ENCODE assay signal across 21 cellular contexts in the genomic region with DNA sequence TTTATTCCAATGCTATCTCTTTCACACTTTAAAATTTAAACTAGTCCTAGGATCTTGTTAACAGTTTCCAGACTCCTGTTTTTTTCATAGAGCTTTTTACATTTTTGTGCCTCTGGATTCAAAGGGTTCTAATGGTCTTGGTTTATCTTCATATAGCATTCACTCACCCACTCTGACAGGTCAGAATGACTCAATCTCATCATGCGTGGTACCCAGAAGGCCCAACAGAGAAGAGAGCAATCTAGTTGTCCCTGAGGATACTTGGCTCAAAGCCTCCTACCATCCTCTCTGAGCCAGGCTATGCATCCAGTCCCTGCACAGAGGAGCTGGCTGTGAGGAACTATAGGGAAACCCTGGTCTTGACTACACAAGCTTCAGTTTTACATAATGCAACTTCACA. TPM values are rescaled to one million over a fixed set of nuclear protein-coding genes. Genes with fewer than 3 reads are reported as not detected.
A peak's percentile ranks its signal among the peaks of the same experiment; 100 is the strongest.
DNase-seq lines count a peak whose midpoint lies in the region; ATAC-seq lines count a peak whose summit lies in the region.
"Had no signal": no experiment of that assay in that cellular context is flagged by ENCODE, and none has a peak within 500 bp of the region (broad histone marks: within the 10 kb centered on the region; RNA-seq: fewer than 3 reads in every experiment).

No MANE protein-coding gene starts in this region.

- H2BK15ac ChIP-seq in mesenchymal stem cell (ENCODE audit: low read depth, poor library complexity, severe bottlenecking) = no peak overlapping the region

- no peaks in the 10 kb centered on the region for H3K9me3 Mint-ChIP-seq in activated naive CD8-positive, alpha-beta T cell (ENCODE audit: low read depth)

- H3K18ac ChIP-seq in mesenchymal stem cell (ENCODE audit: low read depth in 1 of 2, low read length in 2 of 2) = no peak overlapping the region

- peaks cover 87% of the 10 kb centered on the region for H3K4me1 ChIP-seq in ACC112 (ENCODE audit: control insufficient read depth, insufficient read depth, low read length, unreplicated experiment)
- H3K4me1 ChIP-seq in mesenchymal stem cell (ENCODE audit: control insufficient read depth, insufficient read depth, low read depth, low read length) = peaks cover 5% of the 10 kb centered on the region
- H3K4me1 ChIP-seq in HAP-1 = peaks cover 14% of the 10 kb centered on the region

- H3K79me2 ChIP-seq in ACC112 (ENCODE audit: control insufficient read depth, insufficient read depth, low read length, unreplicated experiment) = peaks cover 93% of the 10 kb centered on the region

- peak overlapping the region in 1 of 2 experiments; percentile 49 for H2BK12ac ChIP-seq in mesenchymal stem cell (ENCODE audit: low read length in 2 of 2)

- ATAC-seq in HG03139 (IDR thresholded peaks at IDR 0.05; ENCODE audit: unreplicated experiment) = no peak
- ATAC-seq: esophagus mucosa, HepG2 had no signal

- H2AFZ ChIP-seq in ACC112 (ENCODE audit: low read length, unreplicated experiment) (no peak overlapping the region), mesenchymal stem cell (ENCODE audit: low read depth, low read length) (no peak overlapping the region)

- peak; percentile 30 for DNase-seq in ELR (ENCODE audit: low read depth)
- no peak for DNase-seq in mesenchymal stem cell
- no peak for DNase-seq in HAP-1 (ENCODE audit: low spot score in 2 of 2)
- no peak for DNase-seq in D341Med (ENCODE audit: low spot score)
- DNase-seq in LoVo (ENCODE audit: low spot score) = no peak
- DNase-seq: activated effector memory CD4-positive, alpha-beta T cell treated with Interleukin-2 at 50 U/mL for 16 hours; amygdala; central memory CD4-positive, alpha-beta T cell; EL; HCEC 1CT; MM.1S; NCI-H1436 treated with DMSO at 0.1 percent for 48 hours; NCI-H748 treated with DMSO at 0.1 percent for 48 hours; small intestine; stimulated activated CD4-positive, alpha-beta T cell treated with anti-CD3 and anti-CD28 coated beads, Interleukin-4, amount 100 ng/mL, for 24 hours had no signal

- no peaks in the 10 kb centered on the region for H3K9me3 ChIP-seq in mesenchymal stem cell (ENCODE audit: control insufficient read depth, low read length)
- no peaks in the 10 kb centered on the region for H3K9me3 ChIP-seq in HAP-1
- H3K9me3 ChIP-seq: gastroesophageal sphincter had no signal

- H3K23ac ChIP-seq in mesenchymal stem cell (ENCODE audit: low read length in 2 of 2) = no peak overlapping the region

- H3K27me3 Mint-ChIP-seq in activated naive CD8-positive, alpha-beta T cell = no peaks in the 10 kb centered on the region

- H3K4me2 ChIP-seq in mesenchymal stem cell (ENCODE audit: low read length, poor library complexity, severe bottlenecking) = no peak overlapping the region

- H3K36me3 Mint-ChIP-seq in activated naive CD8-positive, alpha-beta T cell = peaks cover 16% of the 10 kb centered on the region

- 27% methylated on average over 1 of the region's 1 CpG for WGBS in mesenchymal stem cell

- H3K36me3 ChIP-seq in ACC112 (ENCODE audit: insufficient read depth, low read length) (0 out of 2 replicates have a peak, but pooled peaks cover 8% of the 10 kb centered on the region), mesenchymal stem cell (ENCODE audit: control insufficient read depth in 1 of 2, insufficient read depth in 2 of 2, low read depth in 1 of 2, low read length in 2 of 2) (peaks cover 5 to 6% of the 10 kb centered on the region in 2 experiments), HAP-1 (replicated peaks) (no peaks in the 10 kb centered on the region)

- H3K79me1 ChIP-seq in mesenchymal stem cell (replicated peaks; ENCODE audit: low read length, poor library complexity, severe bottlenecking) = peaks cover 24% of the 10 kb centered on the region

- peak overlapping the region; percentile 4 for H2AK5ac ChIP-seq in mesenchymal stem cell (ENCODE audit: low read length, severe bottlenecking)

- in situ Hi-C loops in HAP-1 (cut with MboI; ENCODE audit: low sequenced_read_pairs) = no loop called here

- no peak overlapping the region for H2BK120ac ChIP-seq in mesenchymal stem cell (ENCODE audit: low read depth, low read length)

- H3K14ac ChIP-seq in mesenchymal stem cell (ENCODE audit: low read length in 2 of 2) = no peak overlapping the region

- H3K27ac ChIP-seq in ACC112 (ENCODE audit: low read depth, low read length) = peak overlapping the region; percentile 90
- H3K27ac ChIP-seq in mesenchymal stem cell (ENCODE audit: low read length, poor library complexity, severe bottlenecking) = no peak overlapping the region

- H3K4me1 Mint-ChIP-seq in activated naive CD8-positive, alpha-beta T cell (ENCODE audit: low read depth) = peaks cover 95% of the 10 kb centered on the region

- H2BK5ac ChIP-seq in mesenchymal stem cell (ENCODE audit: low read depth, low read length, poor library complexity, severe bottlenecking) = no peak overlapping the region

- peak overlapping the region; percentile 90 for H3K27ac Mint-ChIP-seq in activated naive CD8-positive, alpha-beta T cell

- H4K8ac ChIP-seq in mesenchymal stem cell (ENCODE audit: low read length) = no peak overlapping the region

- H3K27me3 ChIP-seq in ACC112 (ENCODE audit: insufficient read depth, low read length) (no peaks in the 10 kb centered on the region), mesenchymal stem cell (ENCODE audit: control insufficient read depth in 1 of 2, insufficient read depth in 1 of 2, low read length in 2 of 2) (no peaks in the 10 kb centered on the region), HAP-1 (ENCODE audit: low read depth) (no peaks in the 10 kb centered on the region)
- H3K27me3 ChIP-seq: gastroesophageal sphincter had no signal

- H3K4me3 Mint-ChIP-seq in activated naive CD8-positive, alpha-beta T cell = no peak overlapping the region

- H3K4me3 ChIP-seq in ACC112 (ENCODE audit: low read depth, low read length) (no peak overlapping the region), mesenchymal stem cell (ENCODE audit: insufficient read depth in 1 of 2, low read depth in 1 of 2, low read length in 2 of 2) (no peak overlapping the region), HAP-1 (no peak overlapping the region)
- H3K4me3 ChIP-seq: gastroesophageal sphincter had no signal

- H3K9ac ChIP-seq in mesenchymal stem cell (ENCODE audit: low read length) = no peak overlapping the region

- no peak overlapping the region for H4K91ac ChIP-seq in mesenchymal stem cell (ENCODE audit: low read length)

- no peak overlapping the region for H3K4ac ChIP-seq in mesenchymal stem cell (ENCODE audit: low read depth in 1 of 2, low read length in 2 of 2)

RNA-seq across cellular contexts. Expression of a gene that starts 27.5 kb away (rescaled TPM):
- 33.4 TPM for polyA plus RNA-seq in mesenchymal stem cell (2013, experiment 1 of 2)
- polyA plus RNA-seq in mesenchymal stem cell (2013, experiment 2 of 2) = 31.6 TPM
